Comparison of ENCODE assay signal across 1 cellular context in the genomic region with DNA sequence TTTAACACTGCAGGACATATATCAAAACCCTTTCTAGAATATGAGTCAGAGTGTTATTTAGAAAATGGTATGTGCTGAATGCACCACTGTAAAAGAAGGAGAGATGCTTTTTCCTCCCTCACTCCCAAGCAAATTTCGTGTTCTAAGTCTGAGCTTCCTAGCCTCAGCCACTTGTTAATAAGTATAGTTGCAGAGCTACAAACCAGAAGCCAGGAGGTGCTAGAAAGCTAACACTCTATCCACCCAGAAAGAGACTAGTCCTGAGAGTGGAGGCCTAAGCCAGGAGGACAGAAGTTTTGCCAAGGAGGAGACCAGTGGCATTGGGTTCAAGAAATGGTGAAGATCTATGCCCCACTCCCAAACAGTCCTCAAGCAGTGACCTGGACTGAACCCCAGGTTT.
TF ChIP-seq lines count a peak whose summit lies in the region.

No MANE protein-coding gene starts in this region.

TF ChIP-seq in HepG2, 621 proteins besides CTCF, POLR2A, EP300 and RAD21 (continued from another document):
- no peak for TF ChIP-seq ZNF513 (CRISPR knock-in tag; conservative IDR thresholded peaks at IDR 0.05)
- no peak for TF ChIP-seq DMTF1 (CRISPR knock-in tag; IDR thresholded peaks at IDR 0.05)
- TF ChIP-seq, protein P1, sequence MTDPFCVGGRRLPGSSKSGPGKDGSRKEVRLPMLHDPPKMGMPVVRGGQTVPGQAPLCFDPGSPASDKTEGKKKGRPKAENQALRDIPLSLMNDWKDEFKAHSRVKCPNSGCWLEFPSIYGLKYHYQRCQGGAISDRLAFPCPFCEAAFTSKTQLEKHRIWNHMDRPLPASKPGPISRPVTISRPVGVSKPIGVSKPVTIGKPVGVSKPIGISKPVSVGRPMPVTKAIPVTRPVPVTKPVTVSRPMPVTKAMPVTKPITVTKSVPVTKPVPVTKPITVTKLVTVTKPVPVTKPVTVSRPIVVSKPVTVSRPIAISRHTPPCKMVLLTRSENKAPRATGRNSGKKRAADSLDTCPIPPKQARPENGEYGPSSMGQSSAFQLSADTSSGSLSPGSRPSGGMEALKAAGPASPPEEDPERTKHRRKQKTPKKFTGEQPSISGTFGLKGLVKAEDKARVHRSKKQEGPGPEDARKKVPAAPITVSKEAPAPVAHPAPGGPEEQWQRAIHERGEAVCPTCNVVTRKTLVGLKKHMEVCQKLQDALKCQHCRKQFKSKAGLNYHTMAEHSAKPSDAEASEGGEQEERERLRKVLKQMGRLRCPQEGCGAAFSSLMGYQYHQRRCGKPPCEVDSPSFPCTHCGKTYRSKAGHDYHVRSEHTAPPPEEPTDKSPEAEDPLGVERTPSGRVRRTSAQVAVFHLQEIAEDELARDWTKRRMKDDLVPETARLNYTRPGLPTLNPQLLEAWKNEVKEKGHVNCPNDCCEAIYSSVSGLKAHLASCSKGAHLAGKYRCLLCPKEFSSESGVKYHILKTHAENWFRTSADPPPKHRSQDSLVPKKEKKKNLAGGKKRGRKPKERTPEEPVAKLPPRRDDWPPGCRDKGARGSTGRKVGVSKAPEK (CRISPR knock-in tag; IDR thresholded peaks at IDR 0.05; ENCODE audit: borderline replicate concordance) = no peak
- TF ChIP-seq FOXJ3 (CRISPR knock-in tag; IDR thresholded peaks at IDR 0.05; ENCODE audit: borderline replicate concordance) = no peak
- TF ChIP-seq, protein P2, sequence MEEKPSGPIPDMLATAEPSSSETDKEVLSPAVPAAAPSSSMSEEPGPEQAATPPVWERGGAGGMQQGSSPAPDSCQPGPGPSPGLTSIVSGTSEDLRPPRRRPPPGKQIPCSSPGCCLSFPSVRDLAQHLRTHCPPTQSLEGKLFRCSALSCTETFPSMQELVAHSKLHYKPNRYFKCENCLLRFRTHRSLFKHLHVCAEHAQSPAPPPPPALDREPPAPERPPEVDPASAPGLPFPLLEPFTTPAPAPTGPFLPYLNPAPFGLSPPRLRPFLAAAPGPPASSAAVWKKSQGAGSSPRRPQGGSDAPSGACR (CRISPR knock-in tag; IDR thresholded peaks at IDR 0.05) = no peak
- TF ChIP-seq PTBP1 (IDR thresholded peaks at IDR 0.05; ENCODE audit: low read depth, low read length, poor library complexity, severe bottlenecking) = no peak
- TF ChIP-seq HIVEP1 (CRISPR knock-in tag; IDR thresholded peaks at IDR 0.05) = no peak
- no peak for TF ChIP-seq NFE2L2 (IDR thresholded peaks at IDR 0.05; ENCODE audit: low read length)
- no peak for TF ChIP-seq HCFC1 (IDR thresholded peaks at IDR 0.05; ENCODE audit: low read depth, low read length)
- TF ChIP-seq NFIC (IDR thresholded peaks at IDR 0.05; ENCODE audit: low read length) = no peak
- no peak for TF ChIP-seq BHLHE40 (IDR thresholded peaks at IDR 0.05; ENCODE audit: low read length)
- TF ChIP-seq ZBTB38 (CRISPR knock-in tag; IDR thresholded peaks at IDR 0.05) = no peak
- TF ChIP-seq, protein P3, sequence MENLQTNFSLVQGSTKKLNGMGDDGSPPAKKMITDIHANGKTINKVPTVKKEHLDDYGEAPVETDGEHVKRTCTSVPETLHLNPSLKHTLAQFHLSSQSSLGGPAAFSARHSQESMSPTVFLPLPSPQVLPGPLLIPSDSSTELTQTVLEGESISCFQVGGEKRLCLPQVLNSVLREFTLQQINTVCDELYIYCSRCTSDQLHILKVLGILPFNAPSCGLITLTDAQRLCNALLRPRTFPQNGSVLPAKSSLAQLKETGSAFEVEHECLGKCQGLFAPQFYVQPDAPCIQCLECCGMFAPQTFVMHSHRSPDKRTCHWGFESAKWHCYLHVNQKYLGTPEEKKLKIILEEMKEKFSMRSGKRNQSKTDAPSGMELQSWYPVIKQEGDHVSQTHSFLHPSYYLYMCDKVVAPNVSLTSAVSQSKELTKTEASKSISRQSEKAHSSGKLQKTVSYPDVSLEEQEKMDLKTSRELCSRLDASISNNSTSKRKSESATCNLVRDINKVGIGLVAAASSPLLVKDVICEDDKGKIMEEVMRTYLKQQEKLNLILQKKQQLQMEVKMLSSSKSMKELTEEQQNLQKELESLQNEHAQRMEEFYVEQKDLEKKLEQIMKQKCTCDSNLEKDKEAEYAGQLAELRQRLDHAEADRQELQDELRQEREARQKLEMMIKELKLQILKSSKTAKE (CRISPR knock-in tag; IDR thresholded peaks at IDR 0.05; ENCODE audit: borderline replicate concordance) = no peak
- no peak for TF ChIP-seq ETV6 (CRISPR knock-in tag; conservative IDR thresholded peaks at IDR 0.05)
- no peak for TF ChIP-seq PHF8 (CRISPR knock-in tag; IDR thresholded peaks at IDR 0.05)
- TF ChIP-seq, protein P4, sequence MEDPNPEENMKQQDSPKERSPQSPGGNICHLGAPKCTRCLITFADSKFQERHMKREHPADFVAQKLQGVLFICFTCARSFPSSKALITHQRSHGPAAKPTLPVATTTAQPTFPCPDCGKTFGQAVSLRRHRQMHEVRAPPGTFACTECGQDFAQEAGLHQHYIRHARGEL (CRISPR knock-in tag; IDR thresholded peaks at IDR 0.05) = no peak
- no peak for TF ChIP-seq ZNF326 (CRISPR knock-in tag; IDR thresholded peaks at IDR 0.05; ENCODE audit: borderline replicate concordance)
- no peak for TF ChIP-seq KAT7 (CRISPR knock-in tag; IDR thresholded peaks at IDR 0.05; ENCODE audit: borderline replicate concordance)
